ENCODE assay signal across 12 cellular contexts in genomic region chr12:111439657-111440151, GRCh38. TPM values are rescaled to one million over a fixed set of nuclear protein-coding genes. Genes with fewer than 3 reads are reported as not detected.
DNase-seq lines count a peak whose midpoint lies in the region; ATAC-seq, FAIRE-seq and TF ChIP-seq lines count a peak whose summit lies in the region.
"Had no signal": no experiment of that assay in that cellular context is flagged by ENCODE, and none has a peak within 500 bp of the region (broad histone marks: within the 10 kb centered on the region; RNA-seq: fewer than 3 reads in every experiment).

No MANE protein-coding gene starts in this region.

- DNase-seq in left ventricle myocardium inferior (no peak), right cardiac atrium (no peak), memory B cell (ENCODE audit: low spot score in 2 of 2) (no peak), upper lobe of right lung (peak; percentile 61), erythroblast (lab: John Stamatoyannopoulos, UW) (no peak), frontal cortex (ENCODE audit: low spot score in 2 of 2) (no peak)
- no peak for DNase-seq in central memory CD4-positive, alpha-beta T cell
- DNase-seq: cerebellar nuclear complex, NCI-H1930 had no signal

- peaks cover 55% of the 10 kb centered on the region for H3K36me3 Mint-ChIP-seq in activated T-helper 17 cell treated with anti-CD3 and anti-CD28 coated beads, Interleukin-2, amount 50 U/mL, for 72 hours (ENCODE audit: low read depth)
- H3K36me3 Mint-ChIP-seq in memory B cell, result peaks cover 5% of the 10 kb centered on the region

- intact Hi-C loops in left ventricle myocardium inferior (cut with micrococcal nuclease), result no loop called here
- intact Hi-C loops in right cardiac atrium (cut with DNase I), result no loop called here
- intact Hi-C loops in upper lobe of right lung (cut with DNase I), result no loop called here

- no peak for TF ChIP-seq CTCF in left ventricle myocardium inferior (IDR thresholded peaks at IDR 0.05; ENCODE audit: borderline replicate concordance)
- no peak for TF ChIP-seq CTCF in upper lobe of right lung (IDR thresholded peaks at IDR 0.05)

- TF ChIP-seq POLR2A in erythroblast (IDR thresholded peaks at IDR 0.05; ENCODE audit: low read length), result no peak

- ATAC-seq in right cardiac atrium (no peak), memory B cell (ENCODE audit: low read depth) (no peak), upper lobe of right lung (no peak)
- no peak for ATAC-seq in activated T-helper 17 cell treated with anti-CD3 and anti-CD28 coated beads, Interleukin-2, amount 50 U/mL, for 72 hours (replicated peaks)

- H3K27me3 ChIP-seq in left ventricle myocardium inferior (ENCODE audit: low read depth) (no peaks in the 10 kb centered on the region), right cardiac atrium (ENCODE audit: control insufficient read depth, insufficient read depth) (no peaks in the 10 kb centered on the region), upper lobe of right lung (no peaks in the 10 kb centered on the region)
- H3K27me3 ChIP-seq: tibial artery had no signal

- H3K27ac ChIP-seq in left ventricle myocardium inferior (replicated peaks), result peak overlapping the region; percentile 97
- H3K27ac ChIP-seq in right cardiac atrium (ENCODE audit: low read length), result no peak overlapping the region
- peak overlapping the region; percentile 39 for H3K27ac ChIP-seq in upper lobe of right lung
- H3K27ac ChIP-seq: C4-2B, tibial artery had no signal

- H3K9me3 Mint-ChIP-seq in activated T-helper 17 cell treated with anti-CD3 and anti-CD28 coated beads, Interleukin-2, amount 50 U/mL, for 72 hours, result no peaks in the 10 kb centered on the region
- no peaks in the 10 kb centered on the region for H3K9me3 Mint-ChIP-seq in memory B cell

- H3K4me3 ChIP-seq in left ventricle myocardium inferior, result no peak overlapping the region
- no peak overlapping the region for H3K4me3 ChIP-seq in right cardiac atrium (ENCODE audit: low read length)
- no peak overlapping the region for H3K4me3 ChIP-seq in upper lobe of right lung
- H3K4me3 ChIP-seq: tibial artery had no signal

- no peak for FAIRE-seq in frontal cortex (lab: Jason Lieb, UNC)

- peak overlapping the region; percentile 43 for H3K27ac Mint-ChIP-seq in activated T-helper 17 cell treated with anti-CD3 and anti-CD28 coated beads, Interleukin-2, amount 50 U/mL, for 72 hours
- peak overlapping the region; percentile 63 for H3K27ac Mint-ChIP-seq in memory B cell

- H3K4me1 Mint-ChIP-seq in activated T-helper 17 cell treated with anti-CD3 and anti-CD28 coated beads, Interleukin-2, amount 50 U/mL, for 72 hours, result peaks cover 75% of the 10 kb centered on the region
- peaks cover 78% of the 10 kb centered on the region for H3K4me1 Mint-ChIP-seq in memory B cell

- H3K4me1 ChIP-seq in left ventricle myocardium inferior (peaks cover 100% of the 10 kb centered on the region), right cardiac atrium (ENCODE audit: control insufficient read depth, insufficient read depth, low read length) (peaks cover 25% of the 10 kb centered on the region), upper lobe of right lung (peaks cover 97% of the 10 kb centered on the region)

- WGBS in right cardiac atrium, result 61% methylated on average over 5 of the region's 5 CpGs

- H3K4me3 Mint-ChIP-seq in activated T-helper 17 cell treated with anti-CD3 and anti-CD28 coated beads, Interleukin-2, amount 50 U/mL, for 72 hours, result no peak overlapping the region
- H3K4me3 Mint-ChIP-seq in memory B cell, result no peak overlapping the region

- no peaks in the 10 kb centered on the region for H3K27me3 Mint-ChIP-seq in activated T-helper 17 cell treated with anti-CD3 and anti-CD28 coated beads, Interleukin-2, amount 50 U/mL, for 72 hours
- H3K27me3 Mint-ChIP-seq in memory B cell, result no peaks in the 10 kb centered on the region

- H3K9me3 ChIP-seq in left ventricle myocardium inferior (replicated peaks) (no peaks in the 10 kb centered on the region), right cardiac atrium (ENCODE audit: control insufficient read depth, low read length) (no peaks in the 10 kb centered on the region), upper lobe of right lung (no peaks in the 10 kb centered on the region)
- H3K9me3 ChIP-seq: tibial artery had no signal

- peaks cover 6% of the 10 kb centered on the region for H3K36me3 ChIP-seq in left ventricle myocardium inferior
- peaks cover 24% of the 10 kb centered on the region for H3K36me3 ChIP-seq in upper lobe of right lung

RNA-seq across cellular contexts. Expression of gene SH2B3, which starts 34.0 kb away (rescaled TPM):
- total RNA-seq in left ventricle myocardium inferior, result 50.5 TPM
- 10 to 100 TPM; 24.9 to 31.2 (median 29.2) TPM for total RNA-seq in right cardiac atrium
- 10.3 TPM for polyA plus RNA-seq in right cardiac atrium
- total RNA-seq in activated T-helper 17 cell treated with anti-CD3 and anti-CD28 coated beads, Interleukin-2, amount 50 U/mL, for 72 hours, result 10 to 100 TPM in 1 of 2 donors, 1 to 10 TPM in 1; 8.5 to 12.1 TPM
- total RNA-seq in upper lobe of right lung, result 47.1 TPM
- total RNA-seq in frontal cortex, result 2.4 TPM
